Comparison of ENCODE assay signal across 41 cellular contexts in the genomic region with DNA sequence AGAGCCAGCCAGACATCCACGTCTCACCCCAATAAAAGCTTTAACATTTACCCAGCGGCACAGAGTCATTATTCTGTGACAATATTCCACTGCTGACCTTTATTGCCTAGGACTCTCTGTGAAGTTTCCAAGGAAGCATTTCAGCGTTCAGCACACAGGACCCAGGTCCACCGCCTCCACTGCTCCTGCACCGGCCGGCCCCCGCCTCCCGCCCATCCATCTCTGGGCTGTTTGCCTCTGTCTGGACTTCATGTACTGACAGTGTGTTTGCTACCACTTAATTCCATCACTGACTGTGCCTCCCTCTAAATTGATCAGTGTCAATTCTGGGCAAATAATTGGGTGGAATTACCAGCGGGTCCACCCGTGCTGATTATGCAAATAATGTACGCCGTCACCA.
"Had no signal": no experiment of that assay in that cellular context is flagged by ENCODE, and none has a peak within 500 bp of the region (broad histone marks: within the 10 kb centered on the region; RNA-seq: fewer than 3 reads in every experiment).

No MANE protein-coding gene starts in this region.

- H3K36me3 Mint-ChIP-seq: activated naive CD4-positive, alpha-beta T cell treated with anti-CD3 and anti-CD28 coated beads, Interleukin-2, amount 10 ng/mL, durations not matched to agents 7 days and 5 days; activated naive CD4-positive, alpha-beta T cell treated with anti-CD3 and anti-CD28 coated beads, Interleukin-2, amount 50 U/mL, for 24 hours; activated naive CD4-positive, alpha-beta T cell treated with anti-CD3 and anti-CD28 coated beads, Interleukin-2, amount 50 U/mL, for 72 hours; activated naive CD8-positive, alpha-beta T cell; activated naive CD8-positive, alpha-beta T cell treated with anti-CD3 and anti-CD28 coated beads for 36 hours; activated naive CD8-positive, alpha-beta T cell treated with anti-CD3 and anti-CD28 coated beads, Interleukin-2, amount 10 ng/mL, durations not matched to agents 7 days and 5 days; brain had no signal

- H3K9me3 Mint-ChIP-seq: activated naive CD4-positive, alpha-beta T cell treated with anti-CD3 and anti-CD28 coated beads for 36 hours; activated naive CD4-positive, alpha-beta T cell treated with anti-CD3 and anti-CD28 coated beads, Interleukin-2, amount 10 ng/mL, durations not matched to agents 7 days and 5 days; activated naive CD4-positive, alpha-beta T cell treated with anti-CD3 and anti-CD28 coated beads, Interleukin-2, amount 50 U/mL, for 24 hours; activated naive CD4-positive, alpha-beta T cell treated with anti-CD3 and anti-CD28 coated beads, Interleukin-2, amount 50 U/mL, for 72 hours; activated naive CD8-positive, alpha-beta T cell treated with anti-CD3 and anti-CD28 coated beads for 36 hours; activated naive CD8-positive, alpha-beta T cell treated with anti-CD3 and anti-CD28 coated beads, Interleukin-2, amount 10 ng/mL, durations not matched to agents 7 days and 5 days; activated naive CD8-positive, alpha-beta T cell treated with anti-CD3 and anti-CD28 coated beads, Interleukin-2, amount 50 U/mL, for 24 hours; activated T-cell treated with anti-CD3 and anti-CD28 coated beads, Interleukin-2, amount 50 U/mL, for 24 hours; activated T-cell treated with anti-CD3 and anti-CD28 coated beads, Interleukin-2, amount 50 U/mL, for 4 hours; activated T-helper 1 cell treated with anti-CD3 and anti-CD28 coated beads, Interleukin-12 subunit alpha, Interleukin-12 subunit beta, Interleukin-2, Interleukin-4 antibody, amounts not matched to agents 30 ng/mL and 10 ng/mL and 1 ng/mL, durations not matched to agents 14 hours and 24 hours and 36 hours; activated T-helper 17 cell treated with anti-CD3 and anti-CD28 coated beads, Interleukin-2, amount 50 U/mL, for 72 hours; activated T-helper 2 cell treated with anti-CD3 and anti-CD28 coated beads, Interferon-gamma antibody, Interleukin-2, Interleukin-4, amounts not matched to agents 10 μg/mL and 5 μg/mL and 100 μg/mL, durations not matched to agents 14 hours and 24 hours and 36 hours; central memory CD8-positive, alpha-beta T cell had no signal

- H3K27ac ChIP-seq: adrenal gland, ascending aorta, body of pancreas, brain microvascular endothelial cell, breast epithelium, cardiac muscle cell had no signal

- H3K4me1 Mint-ChIP-seq: activated naive CD4-positive, alpha-beta T cell treated with anti-CD3 and anti-CD28 coated beads, Interleukin-2, amount 10 ng/mL, durations not matched to agents 7 days and 5 days; activated naive CD4-positive, alpha-beta T cell treated with anti-CD3 and anti-CD28 coated beads, Interleukin-2, amount 50 U/mL, for 24 hours; activated naive CD8-positive, alpha-beta T cell treated with anti-CD3 and anti-CD28 coated beads for 36 hours; activated naive CD8-positive, alpha-beta T cell treated with anti-CD3 and anti-CD28 coated beads, Interleukin-2, amount 10 ng/mL, durations not matched to agents 7 days and 5 days; activated naive CD8-positive, alpha-beta T cell treated with anti-CD3 and anti-CD28 coated beads, Interleukin-2, amount 50 U/mL, for 24 hours; central memory CD8-positive, alpha-beta T cell had no signal

- H3K36me3 ChIP-seq: adrenal gland, ascending aorta, brain microvascular endothelial cell, breast epithelium, cardiac muscle cell had no signal

- DNase-seq: activated effector memory CD4-positive, alpha-beta T cell treated with anti-CD3 and anti-CD28 coated beads, Interleukin-2, amount 50 U/mL, for 16 hours; activated effector memory CD4-positive, alpha-beta T cell treated with Interleukin-2 at 50 U/mL for 16 hours; activated gamma-delta T cell; activated gamma-delta T cell treated with Interleukin-2 at 50 U/mL for 16 hours; activated naive CD4-positive, alpha-beta T cell; activated naive CD4-positive, alpha-beta T cell treated with anti-CD3 and anti-CD28 coated beads for 36 hours; activated naive CD4-positive, alpha-beta T cell treated with anti-CD3 and anti-CD28 coated beads, Interleukin-2, amount 10 ng/mL, durations not matched to agents 7 days and 5 days; activated naive CD4-positive, alpha-beta T cell treated with anti-CD3 and anti-CD28 coated beads, Interleukin-2, amount 50 U/mL, for 16 hours; activated naive CD4-positive, alpha-beta T cell treated with Interleukin-2 at 50 U/mL for 16 hours; activated naive CD8-positive, alpha-beta T cell treated with anti-CD3 and anti-CD28 coated beads for 36 hours; activated naive CD8-positive, alpha-beta T cell treated with anti-CD3 and anti-CD28 coated beads, Interleukin-2, amount 10 ng/mL, durations not matched to agents 7 days and 5 days; activated naive CD8-positive, alpha-beta T cell treated with anti-CD3 and anti-CD28 coated beads, Interleukin-2, amount 50 U/mL, for 24 hours; activated T-cell treated with anti-CD3 and anti-CD28 coated beads for 4 hours; activated T-cell treated with anti-CD3 and anti-CD28 coated beads, Interleukin-2, amount 50 U/mL, for 1 hour; activated T-cell treated with anti-CD3 and anti-CD28 coated beads, Interleukin-2, amount 50 U/mL, for 24 hours; activated T-cell treated with anti-CD3 and anti-CD28 coated beads, Interleukin-2, amount 50 U/mL, for 4 hours; activated T-cell treated with anti-CD3 and anti-CD28 coated beads, Interleukin-2, amount 50 U/mL, for 48 hours; activated T-cell treated with anti-CD3 and anti-CD28 coated beads, Interleukin-2, amount 50 U/mL, for 72 hours; adrenal gland; amniotic stem cell; amygdala; anterior cingulate cortex; aorta; body of pancreas; brain microvascular endothelial cell; caudate nucleus; central memory CD4-positive, alpha-beta T cell; cerebellar nuclear complex had no signal

- H3K4me3 ChIP-seq: adrenal gland, ascending aorta, body of pancreas, breast epithelium, cardiac muscle cell had no signal

- H3K4me1 ChIP-seq: adrenal gland, ascending aorta, body of pancreas, breast epithelium had no signal

- H3K27ac Mint-ChIP-seq: activated naive CD4-positive, alpha-beta T cell treated with anti-CD3 and anti-CD28 coated beads for 36 hours; activated naive CD4-positive, alpha-beta T cell treated with anti-CD3 and anti-CD28 coated beads, Interleukin-2, amount 10 ng/mL, durations not matched to agents 7 days and 5 days; activated naive CD4-positive, alpha-beta T cell treated with anti-CD3 and anti-CD28 coated beads, Interleukin-2, amount 50 U/mL, for 24 hours; activated naive CD4-positive, alpha-beta T cell treated with anti-CD3 and anti-CD28 coated beads, Interleukin-2, amount 50 U/mL, for 72 hours; activated naive CD8-positive, alpha-beta T cell; activated naive CD8-positive, alpha-beta T cell treated with anti-CD3 and anti-CD28 coated beads for 36 hours; activated naive CD8-positive, alpha-beta T cell treated with anti-CD3 and anti-CD28 coated beads, Interleukin-2, amount 10 ng/mL, durations not matched to agents 7 days and 5 days; activated naive CD8-positive, alpha-beta T cell treated with anti-CD3 and anti-CD28 coated beads, Interleukin-2, amount 50 U/mL, for 24 hours; activated T-cell treated with anti-CD3 and anti-CD28 coated beads, Interleukin-2, amount 50 U/mL, for 24 hours; activated T-cell treated with anti-CD3 and anti-CD28 coated beads, Interleukin-2, amount 50 U/mL, for 72 hours; activated T-helper 1 cell treated with anti-CD3 and anti-CD28 coated beads, Interleukin-12 subunit alpha, Interleukin-12 subunit beta, Interleukin-2, Interleukin-4 antibody, amounts not matched to agents 30 ng/mL and 10 ng/mL and 1 ng/mL, durations not matched to agents 14 hours and 24 hours and 36 hours; activated T-helper 17 cell treated with anti-CD3 and anti-CD28 coated beads, Interleukin-2, amount 50 U/mL, for 72 hours; activated T-helper 2 cell treated with anti-CD3 and anti-CD28 coated beads, Interferon-gamma antibody, Interleukin-2, Interleukin-4, amounts not matched to agents 10 μg/mL and 5 μg/mL and 100 μg/mL, durations not matched to agents 14 hours and 24 hours and 36 hours had no signal

- H3K9me3 ChIP-seq: adrenal gland, ascending aorta, body of pancreas, breast epithelium had no signal

- FAIRE-seq: astrocyte, bronchial epithelial cell had no signal

- H3K27me3 Mint-ChIP-seq: activated naive CD4-positive, alpha-beta T cell treated with anti-CD3 and anti-CD28 coated beads, Interleukin-2, amount 10 ng/mL, durations not matched to agents 7 days and 5 days; activated naive CD8-positive, alpha-beta T cell treated with anti-CD3 and anti-CD28 coated beads, Interleukin-2, amount 10 ng/mL, durations not matched to agents 7 days and 5 days had no signal

- H3K27me3 ChIP-seq: adrenal gland, ascending aorta, body of pancreas, brain microvascular endothelial cell, breast epithelium, cardiac muscle cell had no signal

- H3K4me3 Mint-ChIP-seq: activated naive CD4-positive, alpha-beta T cell treated with anti-CD3 and anti-CD28 coated beads for 36 hours; activated naive CD4-positive, alpha-beta T cell treated with anti-CD3 and anti-CD28 coated beads, Interleukin-2, amount 10 ng/mL, durations not matched to agents 7 days and 5 days; activated naive CD4-positive, alpha-beta T cell treated with anti-CD3 and anti-CD28 coated beads, Interleukin-2, amount 50 U/mL, for 24 hours; activated naive CD8-positive, alpha-beta T cell; activated naive CD8-positive, alpha-beta T cell treated with anti-CD3 and anti-CD28 coated beads for 36 hours; activated naive CD8-positive, alpha-beta T cell treated with anti-CD3 and anti-CD28 coated beads, Interleukin-2, amount 10 ng/mL, durations not matched to agents 7 days and 5 days; activated naive CD8-positive, alpha-beta T cell treated with anti-CD3 and anti-CD28 coated beads, Interleukin-2, amount 50 U/mL, for 24 hours; activated T-cell treated with anti-CD3 and anti-CD28 coated beads, Interleukin-2, amount 50 U/mL, for 24 hours; activated T-cell treated with anti-CD3 and anti-CD28 coated beads, Interleukin-2, amount 50 U/mL, for 4 hours; activated T-cell treated with anti-CD3 and anti-CD28 coated beads, Interleukin-2, amount 50 U/mL, for 72 hours; activated T-helper 1 cell treated with anti-CD3 and anti-CD28 coated beads, Interleukin-12 subunit alpha, Interleukin-12 subunit beta, Interleukin-2, Interleukin-4 antibody, amounts not matched to agents 30 ng/mL and 10 ng/mL and 1 ng/mL, durations not matched to agents 14 hours and 24 hours and 36 hours; activated T-helper 17 cell treated with anti-CD3 and anti-CD28 coated beads, Interleukin-2, amount 50 U/mL, for 72 hours; brain; central memory CD8-positive, alpha-beta T cell had no signal
